Comparison of ENCODE assay signal across 9 cellular contexts in genomic region chr3:159787794-159788205, GRCh38. TPM values are rescaled to one million over a fixed set of nuclear protein-coding genes. Genes with fewer than 3 reads are reported as not detected.
DNase-seq lines count a peak whose midpoint lies in the region; ATAC-seq, FAIRE-seq and TF ChIP-seq lines count a peak whose summit lies in the region.
"Had no signal": no experiment of that assay in that cellular context is flagged by ENCODE, and none has a peak within 500 bp of the region (broad histone marks: within the 10 kb centered on the region; RNA-seq: fewer than 3 reads in every experiment).

No MANE protein-coding gene starts in this region.

- H3K9me3 Mint-ChIP-seq in HFFc6, result no peaks in the 10 kb centered on the region
- H3K9me3 Mint-ChIP-seq in astrocyte (ENCODE audit: unreplicated experiment), result no peaks in the 10 kb centered on the region

- CTCF ChIA-PET in HEK293T (lab: Yijun Ruan, JAX), result interaction anchor here (1.0 to 1.2 kb wide), 2 partner anchors 12 to 14 kb away, joined by 3 to 4 read pairs; no protein-coding TSS in a partner anchor

- peaks cover 2% of the 10 kb centered on the region for H3K27me3 Mint-ChIP-seq in HFFc6 (ENCODE audit: insufficient read depth)
- H3K27me3 Mint-ChIP-seq in astrocyte (ENCODE audit: low read depth, unreplicated experiment), result no peaks in the 10 kb centered on the region

- no peaks in the 10 kb centered on the region for H3K27me3 ChIP-seq in astrocyte (ENCODE audit: insufficient read depth, low read length)
- H3K27me3 ChIP-seq in left ventricle myocardium inferior (ENCODE audit: low read depth), result no peaks in the 10 kb centered on the region
- H3K27me3 ChIP-seq in gastrocnemius medialis, result no peaks in the 10 kb centered on the region

- H3K36me3 ChIP-seq in astrocyte (ENCODE audit: insufficient read depth, low read length) (peaks cover 3% of the 10 kb centered on the region), left ventricle myocardium inferior (no peaks in the 10 kb centered on the region), gastrocnemius medialis (no peaks in the 10 kb centered on the region)

- TF ChIP-seq CTCF in HFFc6 (IDR thresholded peaks at IDR 0.05) (no peak), astrocyte (IDR thresholded peaks at IDR 0.05; ENCODE audit: insufficient read depth, low read depth, low read length) (no peak), left ventricle myocardium inferior (IDR thresholded peaks at IDR 0.05; ENCODE audit: borderline replicate concordance) (no peak), gastrocnemius medialis (IDR thresholded peaks at IDR 0.05 in 4 of 5, conservative IDR thresholded peaks at IDR 0.05 in 1 of 5) (no peak)

- no peak overlapping the region for H2AFZ ChIP-seq in astrocyte (ENCODE audit: low read depth, low read length)

- no peak for TF ChIP-seq POLR2A in gastrocnemius medialis (IDR thresholded peaks at IDR 0.05)

- in situ Hi-C loops in gastrocnemius medialis (cut with MboI; ENCODE audit: low sequenced_read_pairs in 4 of 4), result no loop called here

- peak overlapping the region; percentile 14 for H3K4me3 ChIP-seq in astrocyte (ENCODE audit: insufficient read depth, low read depth, low read length)
- H3K4me3 ChIP-seq in left ventricle myocardium inferior, result no peak overlapping the region
- H3K4me3 ChIP-seq in gastrocnemius medialis, result no peak overlapping the region

- peak; percentile 76 for FAIRE-seq in astrocyte (lab: Jason Lieb, UNC)

- no peaks in the 10 kb centered on the region for H3K9me3 ChIP-seq in astrocyte (ENCODE audit: insufficient read depth, low read depth, low read length)
- H3K9me3 ChIP-seq in left ventricle myocardium inferior (replicated peaks), result no peaks in the 10 kb centered on the region
- H3K9me3 ChIP-seq in gastrocnemius medialis, result no peaks in the 10 kb centered on the region

- H3K4me1 ChIP-seq in astrocyte (ENCODE audit: insufficient read depth, low read length) (peaks cover 43% of the 10 kb centered on the region), left ventricle myocardium inferior (peaks cover 62% of the 10 kb centered on the region), gastrocnemius medialis (peaks cover 5 to 9% of the 10 kb centered on the region in 2 donors)

- peak overlapping the region; percentile 72 for H3K9ac ChIP-seq in astrocyte (ENCODE audit: low read length)

- H3K79me2 ChIP-seq in astrocyte (ENCODE audit: insufficient read depth, low read length), result peaks cover 95% of the 10 kb centered on the region

- peaks cover 88% of the 10 kb centered on the region for H3K4me1 Mint-ChIP-seq in HFFc6 (ENCODE audit: low read depth)
- H3K4me1 Mint-ChIP-seq in astrocyte (ENCODE audit: low read depth, unreplicated experiment), result peaks cover 64% of the 10 kb centered on the region

- POLR2A ChIA-PET in HEK293T (lab: Yijun Ruan, JAX), result interaction anchor here (0.6 kb wide), 1 partner anchor 63 kb away, joined by 3 read pairs; no protein-coding TSS in a partner anchor

- H3K4me3 Mint-ChIP-seq in HFFc6 (peak overlapping the region; percentile 68), astrocyte (ENCODE audit: unreplicated experiment) (peak overlapping the region; percentile 55)

- intact Hi-C loops in left ventricle myocardium inferior (cut with micrococcal nuclease), result no loop called here
- intact Hi-C loops in gastrocnemius medialis (cut with DNase I; ENCODE audit: low total_unique reads), result no loop called here

- H4K20me1 ChIP-seq in astrocyte (ENCODE audit: insufficient read depth, low read length), result peaks cover 49% of the 10 kb centered on the region

- DNase-seq in HFFc6, result peak; percentile 64
- peak; percentile 88 for DNase-seq in astrocyte (ENCODE audit: low read depth)
- no peak for DNase-seq in left ventricle myocardium inferior
- no peak for DNase-seq in gastrocnemius medialis
- DNase-seq in stimulated activated CD8-positive, alpha-beta memory T cell treated with anti-CD3 and anti-CD28 coated beads, Interleukin-4, amount 100 ng/mL, for 48 hours, result no peak
- DNase-seq in HEK293T (ENCODE audit: extremely low spot score), result no peak
- no peak for DNase-seq in DMS114 treated with DMSO at 0.1 percent for 48 hours (lab: John Stamatoyannopoulos, UW; ENCODE audit: unreplicated experiment)
- DNase-seq: stimulated activated CD4-positive, alpha-beta T cell treated with anti-CD3 and anti-CD28 coated beads, Interleukin-4, amount 100 ng/mL, for 24 hours had no signal

- H3K27ac ChIP-seq in astrocyte (ENCODE audit: low read depth, low read length) (peak overlapping the region; percentile 86), left ventricle myocardium inferior (replicated peaks) (peak overlapping the region; percentile 31), gastrocnemius medialis (peak overlapping the region; percentile 47 to 68 (median 49))

- ATAC-seq in gastrocnemius medialis (no peak), HG02981 (IDR thresholded peaks at IDR 0.05; ENCODE audit: unreplicated experiment) (no peak)

- H3K27ac Mint-ChIP-seq in HFFc6 (peak overlapping the region; percentile 95), astrocyte (ENCODE audit: unreplicated experiment) (peak overlapping the region; percentile 82)

- peak overlapping the region; percentile 70 for H3K4me2 ChIP-seq in astrocyte (ENCODE audit: low read length)

- H3K36me3 Mint-ChIP-seq in HFFc6 (ENCODE audit: low read depth) (peaks cover 23% of the 10 kb centered on the region), astrocyte (ENCODE audit: low read depth, unreplicated experiment) (peaks cover 3% of the 10 kb centered on the region)

TF ChIP-seq in HEK293T, 16 proteins besides CTCF, POLR2A, EP300 and RAD21:
- TF ChIP-seq TARDBP (IDR thresholded peaks at IDR 0.05) (no peak), HDGF (IDR thresholded peaks at IDR 0.05; ENCODE audit: borderline replicate concordance) (no peak), BHLHE40 (IDR thresholded peaks at IDR 0.05; ENCODE audit: borderline replicate concordance) (no peak), CTBP1 (IDR thresholded peaks at IDR 0.05; ENCODE audit: borderline replicate concordance) (no peak), SP1 (IDR thresholded peaks at IDR 0.05) (no peak), PKNOX1 (IDR thresholded peaks at IDR 0.05) (no peak), LEF1 (IDR thresholded peaks at IDR 0.05; ENCODE audit: borderline replicate concordance) (no peak), FOXA1 (IDR thresholded peaks at IDR 0.05) (no peak), ZNF384 (IDR thresholded peaks at IDR 0.05) (no peak), ELF4 (IDR thresholded peaks at IDR 0.05) (no peak), NFRKB (IDR thresholded peaks at IDR 0.05) (no peak), L3MBTL2 (conservative IDR thresholded peaks at IDR 0.05) (no peak), FOXM1 (IDR thresholded peaks at IDR 0.05; ENCODE audit: borderline replicate concordance) (no peak), ARNT (IDR thresholded peaks at IDR 0.05) (no peak), SUZ12 (IDR thresholded peaks at IDR 0.05) (no peak), FOXK2 (IDR thresholded peaks at IDR 0.05) (no peak)
TF ChIP-seq in HEK293T: peak in this region for 0.

RNA-seq across cellular contexts. Expression of gene SCHIP1, which starts 51.9 kb away (rescaled TPM):
- total RNA-seq in HFFc6 (2021; fragmentation: NEBNext Ultra II Directional; extraction: Animal tissue kit (Norgen Biotek cat#: 25700)), result 1 to 10 TPM; 1.1 to 8.1 (median 2.2) TPM
- total RNA-seq in astrocyte, result 21.3 and 27.7 TPM in 2 replicates
- 62.6 TPM for total RNA-seq in left ventricle myocardium inferior
- total RNA-seq in gastrocnemius medialis, result 100 to 1,000 TPM in 1 of 4 donors, 10 to 100 TPM in 3; 36.8 to 325 (median 85.6) TPM

Comparison
In these comparisons a context has a peak if more than half of its experiments do, and no peak if none do; other contexts are left out.
1. DNase-seq: peak in HFFc6 (single experiment) and astrocyte (single experiment); none in left ventricle myocardium inferior (single experiment), gastrocnemius medialis (0 of 2), stimulated activated CD8-positive, alpha-beta memory T cell treated with anti-CD3 and anti-CD28 coated beads, Interleukin-4, amount 100 ng/mL, for 48 hours (single experiment), HEK293T (single experiment) and DMS114 treated with DMSO at 0.1 percent for 48 hours (single experiment).
2. H3K27ac ChIP-seq: peak in every context shown above with its lines; median percentile 86 in astrocyte; 49 in gastrocnemius medialis; 31 in left ventricle myocardium inferior.